ENCODE assay signal across 9 cellular contexts in the genomic region with DNA sequence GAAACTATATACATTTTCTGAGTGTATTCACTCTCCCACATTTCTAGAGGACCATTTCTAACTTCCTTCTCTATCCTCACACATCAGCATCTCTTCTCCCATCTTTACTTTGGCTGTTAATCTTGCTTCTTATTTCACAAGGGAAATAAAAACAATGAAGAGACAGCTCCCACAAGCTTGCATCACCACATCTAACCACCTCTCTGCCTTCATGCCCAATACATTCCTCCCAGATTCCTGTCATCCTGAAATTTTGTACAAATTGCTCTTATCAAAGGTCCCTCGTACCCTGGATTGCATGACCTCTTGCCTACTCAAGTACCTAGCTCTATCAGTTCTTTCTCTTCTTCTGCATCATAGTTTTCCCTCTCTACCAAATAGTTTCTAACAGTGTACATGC.
"Had no signal": no experiment of that assay in that cellular context is flagged by ENCODE, and none has a peak within 500 bp of the region (broad histone marks: within the 10 kb centered on the region; RNA-seq: fewer than 3 reads in every experiment).

No MANE protein-coding gene starts in this region.

- H3K9me3 ChIP-seq: HAP-1 had no signal

- DNase-seq: GM23248, GOT3, H7, HFFc6 had no signal

- H3K27ac Mint-ChIP-seq: HFFc6, IgD-negative memory B cell had no signal

- H3K27me3 Mint-ChIP-seq: IgD-negative memory B cell had no signal

- H3K4me1 ChIP-seq: HAP-1 had no signal

- H3K4me3 ChIP-seq: GM23248, HAP-1 had no signal

- H3K4me1 Mint-ChIP-seq: IgD-negative memory B cell had no signal

- H3K36me3 Mint-ChIP-seq: IgD-negative memory B cell had no signal

- H3K27ac ChIP-seq: GM23248, HL-60 had no signal

- H3K4me3 Mint-ChIP-seq: HFFc6, IgD-negative memory B cell had no signal

- H3K36me3 ChIP-seq: HAP-1 had no signal

- H3K9ac ChIP-seq: GM23248 had no signal

- ATAC-seq: HCT116, HepG2 had no signal

- H3K9me3 Mint-ChIP-seq: HFFc6, IgD-negative memory B cell had no signal
